ENCODE assay signal across 11 cellular contexts in genomic region chr1:226676381-226676780, GRCh38.
A peak's percentile ranks its signal among the peaks of the same experiment; 100 is the strongest.
DNase-seq lines count a peak whose midpoint lies in the region; ATAC-seq and TF ChIP-seq lines count a peak whose summit lies in the region.
"Had no signal": no experiment of that assay in that cellular context is flagged by ENCODE, and none has a peak within 500 bp of the region (broad histone marks: within the 10 kb centered on the region; RNA-seq: fewer than 3 reads in every experiment).

No MANE protein-coding gene starts in this region.

- H3K27ac Mint-ChIP-seq in activated naive CD8-positive, alpha-beta T cell treated with anti-CD3 and anti-CD28 coated beads, Interleukin-2, amount 10 ng/mL, durations not matched to agents 7 days and 5 days: peak overlapping the region; percentile 89
- H3K27ac Mint-ChIP-seq in memory B cell (peak overlapping the region; percentile 100), chondrocyte (ENCODE audit: unreplicated experiment) (no peak overlapping the region)

- peak overlapping the region; percentile 81 for H3K4me3 Mint-ChIP-seq in activated naive CD8-positive, alpha-beta T cell treated with anti-CD3 and anti-CD28 coated beads, Interleukin-2, amount 10 ng/mL, durations not matched to agents 7 days and 5 days
- H3K4me3 Mint-ChIP-seq in memory B cell (peak overlapping the region; percentile 91), chondrocyte (ENCODE audit: unreplicated experiment) (no peak overlapping the region)

- peaks cover 24% of the 10 kb centered on the region for H3K36me3 Mint-ChIP-seq in activated naive CD8-positive, alpha-beta T cell treated with anti-CD3 and anti-CD28 coated beads, Interleukin-2, amount 10 ng/mL, durations not matched to agents 7 days and 5 days
- peaks cover 20% of the 10 kb centered on the region for H3K36me3 Mint-ChIP-seq in memory B cell
- peaks cover 2% of the 10 kb centered on the region for H3K36me3 Mint-ChIP-seq in chondrocyte (ENCODE audit: low read depth)

- no peaks in the 10 kb centered on the region for H3K9me3 Mint-ChIP-seq in activated naive CD8-positive, alpha-beta T cell treated with anti-CD3 and anti-CD28 coated beads, Interleukin-2, amount 10 ng/mL, durations not matched to agents 7 days and 5 days
- H3K9me3 Mint-ChIP-seq in memory B cell (no peaks in the 10 kb centered on the region), chondrocyte (ENCODE audit: low read depth) (no peaks in the 10 kb centered on the region)

- POLR2A ChIA-PET in activated naive CD8-positive, alpha-beta T cell treated with anti-CD3 and anti-CD28 coated beads, Interleukin-2, amount 10 ng/mL, durations not matched to agents 7 days and 5 days (lab: Charles Lee): interaction anchor here (1.1 to 2.7 kb wide), 7 partner anchors 9 to 54 kb away, joined by 3 to 20 read pairs (median 7); no protein-coding TSS in a partner anchor

- TF ChIP-seq CTCF in chondrocyte (IDR thresholded peaks at IDR 0.05): no peak

- no peaks in the 10 kb centered on the region for H3K27me3 Mint-ChIP-seq in activated naive CD8-positive, alpha-beta T cell treated with anti-CD3 and anti-CD28 coated beads, Interleukin-2, amount 10 ng/mL, durations not matched to agents 7 days and 5 days
- H3K27me3 Mint-ChIP-seq in memory B cell (no peaks in the 10 kb centered on the region), chondrocyte (ENCODE audit: low read depth) (no peaks in the 10 kb centered on the region)

- 19% methylated on average over 5 of the region's 5 CpGs for WGBS in right cardiac atrium
- WGBS in urinary bladder: 33% methylated on average over 5 of the region's 5 CpGs

- peaks cover 85% of the 10 kb centered on the region for H3K4me1 Mint-ChIP-seq in activated naive CD8-positive, alpha-beta T cell treated with anti-CD3 and anti-CD28 coated beads, Interleukin-2, amount 10 ng/mL, durations not matched to agents 7 days and 5 days
- peaks cover 82% of the 10 kb centered on the region for H3K4me1 Mint-ChIP-seq in memory B cell
- peaks cover 43% of the 10 kb centered on the region for H3K4me1 Mint-ChIP-seq in chondrocyte (ENCODE audit: low read depth)

- H3K9me3 ChIP-seq in right cardiac atrium (ENCODE audit: control insufficient read depth, low read length): no peaks in the 10 kb centered on the region

- no peaks in the 10 kb centered on the region for H3K36me3 ChIP-seq in urinary bladder (ENCODE audit: insufficient read depth)

- ATAC-seq in right cardiac atrium (no peak), Right ventricle myocardium inferior (no peak), memory B cell (ENCODE audit: low read depth) (no peak), HG03196 (IDR thresholded peaks at IDR 0.05; ENCODE audit: unreplicated experiment) (no peak)
- ATAC-seq in activated naive CD8-positive, alpha-beta T cell treated with anti-CD3 and anti-CD28 coated beads, Interleukin-2, amount 10 ng/mL, durations not matched to agents 7 days and 5 days (ENCODE audit: low read depth): no peak

- H3K4me3 ChIP-seq in right cardiac atrium (ENCODE audit: low read length) (no peak overlapping the region), urinary bladder (ENCODE audit: low read depth, low read length) (no peak overlapping the region)

- intact Hi-C loops in right cardiac atrium (cut with DNase I) (no loop called here), Right ventricle myocardium inferior (cut with DNase I) (loop anchor here (2.0 kb wide), 1 partner anchor 16 kb away; no protein-coding TSS in a partner anchor)

- H3K27me3 ChIP-seq in right cardiac atrium (ENCODE audit: control insufficient read depth, insufficient read depth): no peaks in the 10 kb centered on the region

- H3K27ac ChIP-seq in right cardiac atrium (ENCODE audit: low read length) (peak overlapping the region; percentile 95), urinary bladder (ENCODE audit: low read depth) (peak overlapping the region; percentile 48)

- DNase-seq in right cardiac atrium: no peak
- DNase-seq in Right ventricle myocardium inferior (ENCODE audit: missing footprints): no peak
- DNase-seq in activated naive CD8-positive, alpha-beta T cell treated with anti-CD3 and anti-CD28 coated beads, Interleukin-2, amount 10 ng/mL, durations not matched to agents 7 days and 5 days: no peak
- DNase-seq in memory B cell (ENCODE audit: low spot score in 2 of 2): no peak
- DNase-seq in AG08395 (ENCODE audit: low spot score): no peak
- DNase-seq in chondrocyte (ENCODE audit: low spot score): no peak
- DNase-seq: glutamatergic neuron, NCI-H1048, SHP77 treated with DMSO at 0.1 percent for 48 hours had no signal

- peaks cover 47% of the 10 kb centered on the region for H3K4me1 ChIP-seq in right cardiac atrium (ENCODE audit: control insufficient read depth, insufficient read depth, low read length)
- no peaks in the 10 kb centered on the region for H3K4me1 ChIP-seq in urinary bladder (ENCODE audit: insufficient read depth)
